ENCODE assay signal across 8 cellular contexts in genomic region chr19:38684078-38684861, GRCh38. TPM values are rescaled to one million over a fixed set of nuclear protein-coding genes. Genes with fewer than 3 reads are reported as not detected.
DNase-seq lines count a peak whose midpoint lies in the region; ATAC-seq and TF ChIP-seq lines count a peak whose summit lies in the region.

No MANE protein-coding gene starts in this region.

- no peaks in the 10 kb centered on the region for H3K27me3 Mint-ChIP-seq in activated B cell treated with CpG ODN at 0.5 μM for 24 hours

- DNase-seq in M059J (ENCODE audit: low read depth) (peak; percentile 98), activated B cell treated with CpG ODN at 0.5 μM for 24 hours (no peak), fibroblast of pulmonary artery (ENCODE audit: low read depth) (peak; percentile 95), posterior vena cava (ENCODE audit: low spot score) (peak; percentile 93), NCI-H128 (lab: John Stamatoyannopoulos, UW; ENCODE audit: unreplicated experiment) (no peak)

- no peak for ATAC-seq in activated B cell treated with CpG ODN at 0.5 μM for 24 hours (ENCODE audit: low read depth)
- no peak for ATAC-seq in GM18511 (IDR thresholded peaks at IDR 0.05; ENCODE audit: unreplicated experiment)
- no peak for ATAC-seq in HG03565 (IDR thresholded peaks at IDR 0.05; ENCODE audit: unreplicated experiment)

- peaks cover 43% of the 10 kb centered on the region for H3K4me1 ChIP-seq in ES-I3 (ENCODE audit: insufficient read depth, low read length)

- peak overlapping the region; percentile 68 for H3K27ac Mint-ChIP-seq in activated B cell treated with CpG ODN at 0.5 μM for 24 hours

- H3K9me3 ChIP-seq in ES-I3 (ENCODE audit: control insufficient read depth, insufficient read depth, low read length) = no peaks in the 10 kb centered on the region

- 0 out of 2 replicates have a peak overlapping the region, but pooled peaks have one; percentile 7 for H3K9ac ChIP-seq in ES-I3 (ENCODE audit: low read depth, low read length)

- H3K9me3 Mint-ChIP-seq in activated B cell treated with CpG ODN at 0.5 μM for 24 hours = no peaks in the 10 kb centered on the region

- peak overlapping the region; percentile 46 for H3K4me3 Mint-ChIP-seq in activated B cell treated with CpG ODN at 0.5 μM for 24 hours

- CTCF ChIA-PET in activated B cell treated with CpG ODN at 0.5 μM for 24 hours (lab: Charles Lee) = interaction anchor here (1.4 kb wide), 1 partner anchor 281 kb away, joined by 4 read pairs; the partner anchor contains the start of gene FAM98C

- intact Hi-C loops in activated B cell treated with CpG ODN at 0.5 μM for 24 hours (cut with micrococcal nuclease) (loop anchor here (5.0 kb wide), 1 partner anchor 37 kb away; the partner anchor contains the start of gene ACTN4), posterior vena cava (cut with DNase I) (no loop called here)

- TF ChIP-seq CTCF in activated B cell treated with CpG ODN at 0.5 μM for 24 hours (IDR thresholded peaks at IDR 0.05) (no peak), fibroblast of pulmonary artery (IDR thresholded peaks at IDR 0.05; ENCODE audit: low read length, missing control alignments) (no peak)

- H3K4me3 ChIP-seq in fibroblast of pulmonary artery (replicated peaks; ENCODE audit: low read depth, low read length) = no peak overlapping the region

- H3K36me3 Mint-ChIP-seq in activated B cell treated with CpG ODN at 0.5 μM for 24 hours (ENCODE audit: low read depth) = peaks cover 14% of the 10 kb centered on the region

- peaks cover 2% of the 10 kb centered on the region; the same call in 1 of the 2 replicates for H3K36me3 ChIP-seq in ES-I3 (ENCODE audit: insufficient read depth, low read length)

- H3K4me1 Mint-ChIP-seq in activated B cell treated with CpG ODN at 0.5 μM for 24 hours = peaks cover 82% of the 10 kb centered on the region

- POLR2A ChIA-PET in activated B cell treated with CpG ODN at 0.5 μM for 24 hours (lab: Charles Lee) = interaction anchor here (0.6 to 1.0 kb wide), 2 partner anchors 10 to 173 kb away, joined by 3 to 4 read pairs; no protein-coding TSS in a partner anchor

RNA-seq across cellular contexts. Expression of gene ACTN4, which starts 36.8 kb away (rescaled TPM):
- total RNA-seq in M059J (2014; rRNA removed; shearing (Covaris generic)) = 271 and 536 TPM in 2 replicates
- total RNA-seq in activated B cell treated with CpG ODN at 0.5 μM for 24 hours (197 and 198 TPM in 2 replicates), posterior vena cava (100 to 1,000 TPM; 661 to 878 TPM)

Comparison
In these comparisons a context has a peak if more than half of its experiments do, and no peak if none do; other contexts are left out.
1. DNase-seq: peak in M059J (single experiment), fibroblast of pulmonary artery (single experiment) and posterior vena cava (single experiment); none in activated B cell treated with CpG ODN at 0.5 μM for 24 hours (single experiment) and NCI-H128 (single experiment).